Comparison of ENCODE assay signal across 8 cellular contexts in the genomic region with DNA sequence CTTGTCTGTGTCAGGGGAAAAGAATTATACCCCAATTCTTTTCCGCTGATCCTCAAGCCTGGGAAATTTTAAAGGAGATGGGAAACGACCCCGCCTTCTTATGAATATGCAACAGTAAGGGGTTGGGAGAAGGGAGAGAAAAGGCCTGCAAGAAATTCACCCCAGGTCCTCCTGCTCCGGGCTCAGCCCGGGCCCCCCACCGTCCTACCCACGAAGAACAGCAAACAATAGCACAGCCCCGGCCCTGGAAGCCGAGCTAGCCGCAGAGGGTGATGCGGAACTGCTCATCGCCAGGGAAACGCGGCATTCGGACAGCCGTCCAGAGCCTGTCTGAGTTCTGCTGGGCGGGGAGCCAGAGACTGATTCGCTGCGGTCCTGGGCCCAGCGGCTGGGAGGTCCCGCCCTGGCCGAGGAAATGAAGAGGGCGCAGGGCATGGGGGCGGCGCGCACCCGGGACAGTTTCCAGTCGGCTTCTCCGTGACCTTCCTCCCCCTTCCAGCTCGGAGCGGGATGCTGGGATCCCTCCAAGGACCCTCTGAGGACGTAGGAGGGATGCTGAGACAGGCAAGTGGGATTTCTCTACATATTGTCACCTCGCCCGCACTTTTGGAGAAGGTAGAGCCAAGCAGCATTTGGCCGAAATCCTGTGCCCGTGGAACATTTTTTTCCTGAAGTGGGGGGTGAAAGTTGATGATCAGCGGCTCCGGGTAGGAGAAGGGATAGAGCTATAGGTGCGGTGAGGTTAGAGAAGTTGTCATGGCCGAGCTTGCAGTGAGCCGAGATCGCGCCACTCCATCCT.
DNase-seq lines count a peak whose midpoint lies in the region; ATAC-seq, FAIRE-seq and TF ChIP-seq lines count a peak whose summit lies in the region.

No MANE protein-coding gene starts in this region.

- no peaks in the 10 kb centered on the region for H3K36me3 ChIP-seq in keratinocyte (ENCODE audit: control insufficient read depth in 2 of 2, extremely low read depth in 1 of 2, insufficient read depth in 2 of 2, low read length in 2 of 2)

- TF ChIP-seq CTCF in keratinocyte (optimal IDR thresholded peaks at IDR 0.05 in 1 of 3, IDR thresholded peaks at IDR 0.05 in 1 of 3, conservative IDR thresholded peaks at IDR 0.05 in 1 of 3; ENCODE audit: extremely low read depth in 1 of 3, insufficient read depth in 2 of 3, low read length in 3 of 3) = no peak

- dilution Hi-C loops in keratinocyte (cut with MboI; ENCODE audit: extremely low pct_ligation_motif_present, low sequenced_read_pairs) = no loop called here

- peak overlapping the region; percentile 93 for H3K4me2 ChIP-seq in keratinocyte (ENCODE audit: control insufficient read depth, extremely low read depth, insufficient read depth, low read depth, low read length)

- no peaks in the 10 kb centered on the region for H3K9me1 ChIP-seq in keratinocyte (ENCODE audit: control insufficient read depth, extremely low read depth, insufficient read depth, low read length)

- ATAC-seq in GM19468 (IDR thresholded peaks at IDR 0.05; ENCODE audit: extremely low read depth, unreplicated experiment) = peak; percentile 29
- no peak for ATAC-seq in GM18519 (IDR thresholded peaks at IDR 0.05; ENCODE audit: low FRiP score, unreplicated experiment)

- H3K4me3 ChIP-seq in keratinocyte (ENCODE audit: control insufficient read depth in 2 of 3, extremely low read depth in 1 of 3, insufficient read depth in 2 of 3, low read depth in 1 of 3, low read length in 3 of 3) = peak overlapping the region; percentile 37 to 76 (median 71)
- peak overlapping the region; percentile 28 to 60 (median 39) for H3K4me3 ChIP-seq in skin epidermis

- no peaks in the 10 kb centered on the region for H4K20me1 ChIP-seq in keratinocyte (ENCODE audit: control insufficient read depth, extremely low read depth, insufficient read depth, low read length)

- peak overlapping the region; percentile 41 for H3K9ac ChIP-seq in keratinocyte (ENCODE audit: control insufficient read depth, extremely low read depth, insufficient read depth, low read length)

- no peaks in the 10 kb centered on the region for H3K9me3 ChIP-seq in keratinocyte (ENCODE audit: control insufficient read depth, low read depth, low read length)

- H3K27ac ChIP-seq in cingulate gyrus (ENCODE audit: low read depth, low read length) (peak overlapping the region; percentile 65), keratinocyte (ENCODE audit: control insufficient read depth, insufficient read depth, low read length) (no peak overlapping the region), skin epidermis (peak overlapping the region in 14 of 21 experiments; percentile 14 to 72 (median 36))

- H3K27me3 ChIP-seq in keratinocyte (ENCODE audit: control insufficient read depth, extremely low read depth, insufficient read depth, low read length) = peaks cover 5% of the 10 kb centered on the region

- no peaks in the 10 kb centered on the region for H3K79me2 ChIP-seq in keratinocyte (ENCODE audit: control insufficient read depth, insufficient read depth, low read length)

- DNase-seq in DMS53 (lab: John Stamatoyannopoulos, UW) (peak; percentile 88), HT-29 (ENCODE audit: low spot score) (peak; percentile 46), T-helper 9 cell (peak; percentile 13), keratinocyte (ENCODE audit: low read depth, low spot score) (no peak)

- no peak for FAIRE-seq in keratinocyte (lab: Jason Lieb, UNC)

- peak overlapping the region; percentile 68 for H2AFZ ChIP-seq in keratinocyte (ENCODE audit: control insufficient read depth, low read length)

- H3K4me1 ChIP-seq in keratinocyte (ENCODE audit: control insufficient read depth, extremely low read depth, insufficient read depth, low read length) = peaks cover 14% of the 10 kb centered on the region
